ENCODE assay signal across 12 cellular contexts in the genomic region with DNA sequence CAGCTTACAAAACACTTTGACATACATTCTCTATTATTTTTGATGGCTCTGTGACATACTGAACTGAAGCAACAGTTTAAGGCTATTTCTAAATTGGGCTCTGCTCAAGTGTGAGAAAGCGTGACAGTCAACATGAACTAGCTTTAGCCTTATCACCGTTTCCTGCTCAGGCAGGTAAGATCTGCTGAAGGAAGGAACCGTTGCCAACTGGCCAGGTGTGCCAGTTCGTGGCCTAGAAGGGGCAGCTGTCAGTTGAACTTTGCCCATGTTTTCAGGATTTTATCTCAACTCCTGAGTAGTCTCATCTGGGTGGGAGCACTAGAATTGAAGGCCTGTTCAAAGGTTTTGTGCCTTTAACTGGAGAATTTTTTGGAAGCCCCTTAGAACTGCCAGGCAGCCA.
DNase-seq lines count a peak whose midpoint lies in the region; ATAC-seq and TF ChIP-seq lines count a peak whose summit lies in the region.
"Had no signal": no experiment of that assay in that cellular context is flagged by ENCODE, and none has a peak within 500 bp of the region (broad histone marks: within the 10 kb centered on the region; RNA-seq: fewer than 3 reads in every experiment).

No MANE protein-coding gene starts in this region.

- DNase-seq in DMS53 treated with DMSO at 0.1 percent for 48 hours (lab: John Stamatoyannopoulos, UW; ENCODE audit: unreplicated experiment): peak; percentile 99
- DNase-seq in activated naive CD8-positive, alpha-beta T cell treated with anti-CD3 and anti-CD28 coated beads for 36 hours: no peak
- no peak for DNase-seq in stimulated activated effector memory CD8-positive, alpha-beta T cell treated with anti-CD3 and anti-CD28 coated beads, Interleukin-12 subunit alpha, Interleukin-12 subunit beta, amount 100 ng/mL, for 72 hours (ENCODE audit: low spot score in 2 of 2)
- no peak for DNase-seq in islet precursor cell
- no peak for DNase-seq in stimulated activated CD4-positive, alpha-beta T cell treated with anti-CD3 and anti-CD28 coated beads, Interleukin-4, amount 100 ng/mL, for 4 hours
- DNase-seq: activated gamma-delta T cell treated with Interleukin-2 at 50 U/mL for 16 hours; erythroblast; stimulated activated CD8-positive, alpha-beta memory T cell treated with anti-CD3 and anti-CD28 coated beads, Interleukin-4, amount 100 ng/mL, for 48 hours had no signal

- peaks cover 23% of the 10 kb centered on the region for H3K36me3 Mint-ChIP-seq in activated naive CD8-positive, alpha-beta T cell treated with anti-CD3 and anti-CD28 coated beads for 36 hours
- H3K36me3 Mint-ChIP-seq in nephron (ENCODE audit: low read depth): no peaks in the 10 kb centered on the region
- peaks cover 25% of the 10 kb centered on the region for H3K36me3 Mint-ChIP-seq in stimulated activated effector memory CD8-positive, alpha-beta T cell treated with anti-CD3 and anti-CD28 coated beads, Interleukin-12 subunit alpha, Interleukin-12 subunit beta, amount 100 ng/mL, for 72 hours

- no peak for TF ChIP-seq CTCF in nephron (IDR thresholded peaks at IDR 0.05; ENCODE audit: unreplicated experiment in 3 of 3)

- no peak overlapping the region for H3K4me3 Mint-ChIP-seq in activated naive CD8-positive, alpha-beta T cell treated with anti-CD3 and anti-CD28 coated beads for 36 hours
- H3K4me3 Mint-ChIP-seq in nephron: no peak overlapping the region
- no peak overlapping the region for H3K4me3 Mint-ChIP-seq in stimulated activated effector memory CD8-positive, alpha-beta T cell treated with anti-CD3 and anti-CD28 coated beads, Interleukin-12 subunit alpha, Interleukin-12 subunit beta, amount 100 ng/mL, for 72 hours
- H3K4me3 Mint-ChIP-seq: natural killer cell treated with Interleukin-12 subunit alpha and Interleukin-12 subunit beta and Interleukin-15 and Interleukin-18, amount 100 ng/mL, for 72 hours had no signal

- H3K27ac Mint-ChIP-seq in activated naive CD8-positive, alpha-beta T cell treated with anti-CD3 and anti-CD28 coated beads for 36 hours: peak overlapping the region; percentile 34
- H3K27ac Mint-ChIP-seq in nephron: peak overlapping the region; percentile 45 to 83 (median 74)
- no peak overlapping the region for H3K27ac Mint-ChIP-seq in stimulated activated effector memory CD8-positive, alpha-beta T cell treated with anti-CD3 and anti-CD28 coated beads, Interleukin-12 subunit alpha, Interleukin-12 subunit beta, amount 100 ng/mL, for 72 hours

- ATAC-seq in HG03469 (IDR thresholded peaks at IDR 0.05; ENCODE audit: unreplicated experiment) (peak; percentile 30), GM21367 (IDR thresholded peaks at IDR 0.05; ENCODE audit: unreplicated experiment) (no peak)
- no peak for ATAC-seq in stimulated activated effector memory CD8-positive, alpha-beta T cell treated with anti-CD3 and anti-CD28 coated beads, Interleukin-12 subunit alpha, Interleukin-12 subunit beta, amount 100 ng/mL, for 72 hours
- ATAC-seq: natural killer cell treated with Interleukin-12 subunit alpha and Interleukin-12 subunit beta and Interleukin-15 and Interleukin-18, amount 100 ng/mL, for 72 hours had no signal

- H3K9me3 Mint-ChIP-seq in activated naive CD8-positive, alpha-beta T cell treated with anti-CD3 and anti-CD28 coated beads for 36 hours: no peaks in the 10 kb centered on the region
- H3K9me3 Mint-ChIP-seq in nephron: no peaks in the 10 kb centered on the region
- H3K9me3 Mint-ChIP-seq in stimulated activated effector memory CD8-positive, alpha-beta T cell treated with anti-CD3 and anti-CD28 coated beads, Interleukin-12 subunit alpha, Interleukin-12 subunit beta, amount 100 ng/mL, for 72 hours: no peaks in the 10 kb centered on the region
- H3K9me3 Mint-ChIP-seq: natural killer cell treated with Interleukin-12 subunit alpha and Interleukin-12 subunit beta and Interleukin-15 and Interleukin-18, amount 100 ng/mL, for 72 hours had no signal

- peaks cover 68% of the 10 kb centered on the region for H3K4me1 Mint-ChIP-seq in activated naive CD8-positive, alpha-beta T cell treated with anti-CD3 and anti-CD28 coated beads for 36 hours
- peaks cover 37% of the 10 kb centered on the region for H3K4me1 Mint-ChIP-seq in nephron
- H3K4me1 Mint-ChIP-seq in stimulated activated effector memory CD8-positive, alpha-beta T cell treated with anti-CD3 and anti-CD28 coated beads, Interleukin-12 subunit alpha, Interleukin-12 subunit beta, amount 100 ng/mL, for 72 hours: peaks cover 64% of the 10 kb centered on the region

- H3K27me3 Mint-ChIP-seq in activated naive CD8-positive, alpha-beta T cell treated with anti-CD3 and anti-CD28 coated beads for 36 hours: no peaks in the 10 kb centered on the region
- no peaks in the 10 kb centered on the region for H3K27me3 Mint-ChIP-seq in nephron (ENCODE audit: low read depth)
- H3K27me3 Mint-ChIP-seq: natural killer cell treated with Interleukin-12 subunit alpha and Interleukin-12 subunit beta and Interleukin-15 and Interleukin-18, amount 100 ng/mL, for 72 hours had no signal
